ENCODE assay signal across 1 cellular context in the genomic region with DNA sequence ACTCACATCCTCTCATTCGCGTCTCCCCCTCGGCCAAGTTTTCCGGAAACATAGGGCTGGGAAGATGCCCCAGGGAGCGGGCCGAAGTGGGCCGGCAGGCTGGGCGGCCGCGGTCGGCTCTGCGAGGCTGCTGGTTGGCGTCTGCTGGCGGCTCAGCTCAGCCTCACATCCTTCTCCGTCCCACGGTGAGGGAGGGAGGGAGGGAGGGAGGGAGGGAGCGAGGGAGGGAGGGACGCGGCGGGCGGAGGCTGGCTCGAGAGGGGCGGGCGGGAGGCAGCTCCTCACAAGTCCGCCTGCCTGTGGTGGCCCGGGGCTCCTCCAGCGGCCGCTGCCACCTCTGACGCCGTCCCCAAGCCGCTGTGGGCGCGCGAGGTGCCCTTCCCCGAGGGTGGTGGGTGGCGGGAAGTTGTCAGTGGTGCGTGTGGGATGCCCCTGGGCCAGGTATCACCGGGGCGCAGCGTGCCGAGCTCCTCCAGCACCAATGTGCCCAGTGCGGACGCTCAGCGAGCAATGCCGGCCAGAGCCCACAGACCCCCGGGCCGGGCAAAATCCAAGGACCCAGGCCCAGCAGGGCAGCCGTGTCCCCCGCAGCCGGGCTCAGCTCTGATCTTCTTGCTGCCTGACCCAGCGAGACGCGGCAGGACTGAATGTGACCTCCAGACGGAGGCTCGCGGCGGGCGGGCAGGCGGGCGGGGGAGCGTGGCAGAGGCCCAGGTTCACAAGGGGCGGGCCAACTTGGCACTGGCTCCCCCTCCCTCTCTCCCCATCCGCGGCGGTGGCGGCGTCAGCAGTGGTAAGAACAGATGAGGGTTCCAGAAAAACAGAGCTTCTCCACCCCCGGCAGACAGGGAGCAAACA.
A peak's percentile ranks its signal among the peaks of the same experiment; 100 is the strongest.
TF ChIP-seq lines count a peak whose summit lies in the region.

No MANE protein-coding gene starts in this region.

TF ChIP-seq in HEK293, 187 proteins besides CTCF, POLR2A, EP300 and RAD21 (continued from another document and continues in another):
- TF ChIP-seq, protein P1, sequence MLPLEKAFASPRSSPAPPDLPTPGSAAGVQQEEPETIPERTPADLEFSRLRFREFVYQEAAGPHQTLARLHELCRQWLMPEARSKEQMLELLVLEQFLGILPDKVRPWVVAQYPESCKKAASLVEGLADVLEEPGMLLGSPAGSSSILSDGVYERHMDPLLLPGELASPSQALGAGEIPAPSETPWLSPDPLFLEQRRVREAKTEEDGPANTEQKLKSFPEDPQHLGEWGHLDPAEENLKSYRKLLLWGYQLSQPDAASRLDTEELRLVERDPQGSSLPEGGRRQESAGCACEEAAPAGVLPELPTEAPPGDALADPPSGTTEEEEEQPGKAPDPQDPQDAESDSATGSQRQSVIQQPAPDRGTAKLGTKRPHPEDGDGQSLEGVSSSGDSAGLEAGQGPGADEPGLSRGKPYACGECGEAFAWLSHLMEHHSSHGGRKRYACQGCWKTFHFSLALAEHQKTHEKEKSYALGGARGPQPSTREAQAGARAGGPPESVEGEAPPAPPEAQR (tag by site-specific recombination; IDR thresholded peaks at IDR 0.05), result no peak
- TF ChIP-seq, protein P2, sequence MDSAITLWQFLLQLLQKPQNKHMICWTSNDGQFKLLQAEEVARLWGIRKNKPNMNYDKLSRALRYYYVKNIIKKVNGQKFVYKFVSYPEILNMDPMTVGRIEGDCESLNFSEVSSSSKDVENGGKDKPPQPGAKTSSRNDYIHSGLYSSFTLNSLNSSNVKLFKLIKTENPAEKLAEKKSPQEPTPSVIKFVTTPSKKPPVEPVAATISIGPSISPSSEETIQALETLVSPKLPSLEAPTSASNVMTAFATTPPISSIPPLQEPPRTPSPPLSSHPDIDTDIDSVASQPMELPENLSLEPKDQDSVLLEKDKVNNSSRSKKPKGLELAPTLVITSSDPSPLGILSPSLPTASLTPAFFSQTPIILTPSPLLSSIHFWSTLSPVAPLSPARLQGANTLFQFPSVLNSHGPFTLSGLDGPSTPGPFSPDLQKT (IDR thresholded peaks at IDR 0.05; ENCODE audit: borderline replicate concordance, low read depth, low read length), result no peak
- no peak for TF ChIP-seq ZNF416 (tag by site-specific recombination; IDR thresholded peaks at IDR 0.05)
- TF ChIP-seq ZNF747 (tag by site-specific recombination; IDR thresholded peaks at IDR 0.05), result no peak
- TF ChIP-seq, protein P3, sequence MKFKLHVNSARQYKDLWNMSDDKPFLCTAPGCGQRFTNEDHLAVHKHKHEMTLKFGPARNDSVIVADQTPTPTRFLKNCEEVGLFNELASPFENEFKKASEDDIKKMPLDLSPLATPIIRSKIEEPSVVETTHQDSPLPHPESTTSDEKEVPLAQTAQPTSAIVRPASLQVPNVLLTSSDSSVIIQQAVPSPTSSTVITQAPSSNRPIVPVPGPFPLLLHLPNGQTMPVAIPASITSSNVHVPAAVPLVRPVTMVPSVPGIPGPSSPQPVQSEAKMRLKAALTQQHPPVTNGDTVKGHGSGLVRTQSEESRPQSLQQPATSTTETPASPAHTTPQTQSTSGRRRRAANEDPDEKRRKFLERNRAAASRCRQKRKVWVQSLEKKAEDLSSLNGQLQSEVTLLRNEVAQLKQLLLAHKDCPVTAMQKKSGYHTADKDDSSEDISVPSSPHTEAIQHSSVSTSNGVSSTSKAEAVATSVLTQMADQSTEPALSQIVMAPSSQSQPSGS (tag by site-specific recombination; IDR thresholded peaks at IDR 0.05; ENCODE audit: low read depth), result no peak
- no peak; the same call in 1 of the 2 replicates for TF ChIP-seq GLIS1 (tag by site-specific recombination; IDR thresholded peaks at IDR 0.05)
- TF ChIP-seq, protein P4, sequence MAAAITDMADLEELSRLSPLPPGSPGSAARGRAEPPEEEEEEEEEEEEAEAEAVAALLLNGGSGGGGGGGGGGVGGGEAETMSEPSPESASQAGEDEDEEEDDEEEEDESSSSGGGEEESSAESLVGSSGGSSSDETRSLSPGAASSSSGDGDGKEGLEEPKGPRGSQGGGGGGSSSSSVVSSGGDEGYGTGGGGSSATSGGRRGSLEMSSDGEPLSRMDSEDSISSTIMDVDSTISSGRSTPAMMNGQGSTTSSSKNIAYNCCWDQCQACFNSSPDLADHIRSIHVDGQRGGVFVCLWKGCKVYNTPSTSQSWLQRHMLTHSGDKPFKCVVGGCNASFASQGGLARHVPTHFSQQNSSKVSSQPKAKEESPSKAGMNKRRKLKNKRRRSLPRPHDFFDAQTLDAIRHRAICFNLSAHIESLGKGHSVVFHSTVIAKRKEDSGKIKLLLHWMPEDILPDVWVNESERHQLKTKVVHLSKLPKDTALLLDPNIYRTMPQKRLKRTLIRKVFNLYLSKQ (tag by site-specific recombination; IDR thresholded peaks at IDR 0.05; ENCODE audit: borderline replicate concordance), result no peak
- 0 out of 2 replicates have a peak, but pooled peaks have one; percentile 23 for TF ChIP-seq GLIS2 (tag by site-specific recombination; IDR thresholded peaks at IDR 0.05)
- TF ChIP-seq ZNF292 (tag by site-specific recombination; IDR thresholded peaks at IDR 0.05; ENCODE audit: borderline replicate concordance, low read depth), result no peak
- TF ChIP-seq ZNF133 (tag by site-specific recombination; IDR thresholded peaks at IDR 0.05), result no peak
- no peak for TF ChIP-seq HOXD13 (CRISPR knock-in tag; IDR thresholded peaks at IDR 0.05; ENCODE audit: borderline replicate concordance)
- peak; percentile 34; the same call in 1 of the 2 replicates for TF ChIP-seq EGR2 (tag by site-specific recombination; IDR thresholded peaks at IDR 0.05; ENCODE audit: low read depth)
- TF ChIP-seq, protein P5, sequence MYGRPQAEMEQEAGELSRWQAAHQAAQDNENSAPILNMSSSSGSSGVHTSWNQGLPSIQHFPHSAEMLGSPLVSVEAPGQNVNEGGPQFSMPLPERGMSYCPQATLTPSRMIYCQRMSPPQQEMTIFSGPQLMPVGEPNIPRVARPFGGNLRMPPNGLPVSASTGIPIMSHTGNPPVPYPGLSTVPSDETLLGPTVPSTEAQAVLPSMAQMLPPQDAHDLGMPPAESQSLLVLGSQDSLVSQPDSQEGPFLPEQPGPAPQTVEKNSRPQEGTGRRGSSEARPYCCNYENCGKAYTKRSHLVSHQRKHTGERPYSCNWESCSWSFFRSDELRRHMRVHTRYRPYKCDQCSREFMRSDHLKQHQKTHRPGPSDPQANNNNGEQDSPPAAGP (tag by site-specific recombination; IDR thresholded peaks at IDR 0.05), result 0 out of 2 replicates have a peak, but pooled peaks have one; percentile 20
- TF ChIP-seq, protein P6, sequence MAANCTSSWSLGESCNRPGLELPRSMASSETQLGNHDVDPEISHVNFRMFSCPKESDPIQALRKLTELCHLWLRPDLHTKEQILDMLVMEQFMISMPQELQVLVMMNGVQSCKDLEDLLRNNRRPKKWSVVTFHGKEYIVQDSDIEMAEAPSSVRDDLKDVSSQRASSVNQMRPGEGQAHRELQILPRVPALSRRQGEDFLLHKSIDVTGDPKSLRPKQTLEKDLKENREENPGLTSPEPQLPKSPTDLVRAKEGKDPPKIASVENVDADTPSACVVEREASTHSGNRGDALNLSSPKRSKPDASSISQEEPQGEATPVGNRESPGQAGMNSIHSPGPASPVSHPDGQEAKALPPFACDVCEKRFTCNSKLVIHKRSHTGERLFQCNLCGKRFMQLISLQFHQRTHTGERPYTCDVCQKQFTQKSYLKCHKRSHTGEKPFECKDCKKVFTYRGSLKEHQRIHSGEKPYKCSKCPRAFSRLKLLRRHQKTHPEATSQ (tag by site-specific recombination; IDR thresholded peaks at IDR 0.05), result no peak
- TF ChIP-seq ZNF121 (tag by site-specific recombination; IDR thresholded peaks at IDR 0.05), result no peak
- 0 out of 2 replicates have a peak, but pooled peaks have one; percentile 17 for TF ChIP-seq SP2 (tag by site-specific recombination; IDR thresholded peaks at IDR 0.05)
- TF ChIP-seq ZBTB8A (tag by site-specific recombination; IDR thresholded peaks at IDR 0.05), result 0 out of 2 replicates have a peak, but pooled peaks have one; percentile 24
- TF ChIP-seq ZNF623 (tag by site-specific recombination; IDR thresholded peaks at IDR 0.05), result no peak
- TF ChIP-seq KLF1 (tag by site-specific recombination; IDR thresholded peaks at IDR 0.05), result 0 out of 2 replicates have a peak, but pooled peaks have one; percentile 21
- TF ChIP-seq ZNF114 (tag by site-specific recombination; IDR thresholded peaks at IDR 0.05), result no peak
- TF ChIP-seq, protein P7, sequence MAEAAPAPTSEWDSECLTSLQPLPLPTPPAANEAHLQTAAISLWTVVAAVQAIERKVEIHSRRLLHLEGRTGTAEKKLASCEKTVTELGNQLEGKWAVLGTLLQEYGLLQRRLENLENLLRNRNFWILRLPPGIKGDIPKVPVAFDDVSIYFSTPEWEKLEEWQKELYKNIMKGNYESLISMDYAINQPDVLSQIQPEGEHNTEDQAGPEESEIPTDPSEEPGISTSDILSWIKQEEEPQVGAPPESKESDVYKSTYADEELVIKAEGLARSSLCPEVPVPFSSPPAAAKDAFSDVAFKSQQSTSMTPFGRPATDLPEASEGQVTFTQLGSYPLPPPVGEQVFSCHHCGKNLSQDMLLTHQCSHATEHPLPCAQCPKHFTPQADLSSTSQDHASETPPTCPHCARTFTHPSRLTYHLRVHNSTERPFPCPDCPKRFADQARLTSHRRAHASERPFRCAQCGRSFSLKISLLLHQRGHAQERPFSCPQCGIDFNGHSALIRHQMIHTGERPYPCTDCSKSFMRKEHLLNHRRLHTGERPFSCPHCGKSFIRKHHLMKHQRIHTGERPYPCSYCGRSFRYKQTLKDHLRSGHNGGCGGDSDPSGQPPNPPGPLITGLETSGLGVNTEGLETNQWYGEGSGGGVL (tag by site-specific recombination; IDR thresholded peaks at IDR 0.05), result peak; percentile 49; the same call in 1 of the 2 replicates
- no peak for TF ChIP-seq ZBTB48 (tag by site-specific recombination; IDR thresholded peaks at IDR 0.05)
- peak; percentile 59 for TF ChIP-seq ZIC2 (tag by site-specific recombination; IDR thresholded peaks at IDR 0.05)
- TF ChIP-seq ZNF37A (tag by site-specific recombination; IDR thresholded peaks at IDR 0.05), result no peak
- TF ChIP-seq, protein P8, sequence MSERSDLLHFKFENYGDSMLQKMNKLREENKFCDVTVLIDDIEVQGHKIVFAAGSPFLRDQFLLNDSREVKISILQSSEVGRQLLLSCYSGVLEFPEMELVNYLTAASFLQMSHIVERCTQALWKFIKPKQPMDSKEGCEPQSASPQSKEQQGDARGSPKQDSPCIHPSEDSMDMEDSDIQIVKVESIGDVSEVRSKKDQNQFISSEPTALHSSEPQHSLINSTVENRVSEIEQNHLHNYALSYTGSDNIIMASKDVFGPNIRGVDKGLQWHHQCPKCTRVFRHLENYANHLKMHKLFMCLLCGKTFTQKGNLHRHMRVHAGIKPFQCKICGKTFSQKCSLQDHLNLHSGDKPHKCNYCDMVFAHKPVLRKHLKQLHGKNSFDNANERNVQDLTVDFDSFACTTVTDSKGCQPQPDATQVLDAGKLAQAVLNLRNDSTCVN (tag by site-specific recombination; optimal IDR thresholded peaks at IDR 0.05), result peak; percentile 40
- TF ChIP-seq, protein P9, sequence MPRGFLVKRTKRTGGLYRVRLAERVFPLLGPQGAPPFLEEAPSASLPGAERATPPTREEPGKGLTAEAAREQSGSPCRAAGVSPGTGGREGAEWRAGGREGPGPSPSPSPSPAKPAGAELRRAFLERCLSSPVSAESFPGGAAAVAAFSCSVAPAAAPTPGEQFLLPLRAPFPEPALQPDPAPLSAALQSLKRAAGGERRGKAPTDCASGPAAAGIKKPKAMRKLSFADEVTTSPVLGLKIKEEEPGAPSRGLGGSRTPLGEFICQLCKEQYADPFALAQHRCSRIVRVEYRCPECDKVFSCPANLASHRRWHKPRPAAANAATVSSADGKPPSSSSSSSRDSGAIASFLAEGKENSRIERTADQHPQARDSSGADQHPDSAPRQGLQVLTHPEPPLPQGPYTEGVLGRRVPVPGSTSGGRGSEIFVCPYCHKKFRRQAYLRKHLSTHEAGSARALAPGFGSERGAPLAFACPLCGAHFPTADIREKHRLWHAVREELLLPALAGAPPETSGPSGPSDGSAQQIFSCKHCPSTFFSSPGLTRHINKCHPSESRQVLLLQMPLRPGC (tag by site-specific recombination; IDR thresholded peaks at IDR 0.05), result no peak
- TF ChIP-seq, protein P10, sequence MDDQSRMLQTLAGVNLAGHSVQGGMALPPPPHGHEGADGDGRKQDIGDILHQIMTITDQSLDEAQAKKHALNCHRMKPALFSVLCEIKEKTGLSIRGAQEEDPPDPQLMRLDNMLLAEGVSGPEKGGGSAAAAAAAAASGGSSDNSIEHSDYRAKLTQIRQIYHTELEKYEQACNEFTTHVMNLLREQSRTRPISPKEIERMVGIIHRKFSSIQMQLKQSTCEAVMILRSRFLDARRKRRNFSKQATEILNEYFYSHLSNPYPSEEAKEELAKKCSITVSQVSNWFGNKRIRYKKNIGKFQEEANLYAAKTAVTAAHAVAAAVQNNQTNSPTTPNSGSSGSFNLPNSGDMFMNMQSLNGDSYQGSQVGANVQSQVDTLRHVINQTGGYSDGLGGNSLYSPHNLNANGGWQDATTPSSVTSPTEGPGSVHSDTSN (CRISPR knock-in tag; IDR thresholded peaks at IDR 0.05), result 0 out of 2 replicates have a peak, but pooled peaks have one; percentile 49
- TF ChIP-seq ZNF571 (tag by site-specific recombination; IDR thresholded peaks at IDR 0.05), result no peak
- TF ChIP-seq ZNF776 (tag by site-specific recombination; IDR thresholded peaks at IDR 0.05; ENCODE audit: borderline replicate concordance), result no peak
- no peak for TF ChIP-seq ZNF629 (tag by site-specific recombination; IDR thresholded peaks at IDR 0.05)
- TF ChIP-seq SALL2 (tag by site-specific recombination; IDR thresholded peaks at IDR 0.05; ENCODE audit: borderline replicate concordance), result no peak
- no peak for TF ChIP-seq SP3 (tag by site-specific recombination; IDR thresholded peaks at IDR 0.05)
- TF ChIP-seq, protein P11, sequence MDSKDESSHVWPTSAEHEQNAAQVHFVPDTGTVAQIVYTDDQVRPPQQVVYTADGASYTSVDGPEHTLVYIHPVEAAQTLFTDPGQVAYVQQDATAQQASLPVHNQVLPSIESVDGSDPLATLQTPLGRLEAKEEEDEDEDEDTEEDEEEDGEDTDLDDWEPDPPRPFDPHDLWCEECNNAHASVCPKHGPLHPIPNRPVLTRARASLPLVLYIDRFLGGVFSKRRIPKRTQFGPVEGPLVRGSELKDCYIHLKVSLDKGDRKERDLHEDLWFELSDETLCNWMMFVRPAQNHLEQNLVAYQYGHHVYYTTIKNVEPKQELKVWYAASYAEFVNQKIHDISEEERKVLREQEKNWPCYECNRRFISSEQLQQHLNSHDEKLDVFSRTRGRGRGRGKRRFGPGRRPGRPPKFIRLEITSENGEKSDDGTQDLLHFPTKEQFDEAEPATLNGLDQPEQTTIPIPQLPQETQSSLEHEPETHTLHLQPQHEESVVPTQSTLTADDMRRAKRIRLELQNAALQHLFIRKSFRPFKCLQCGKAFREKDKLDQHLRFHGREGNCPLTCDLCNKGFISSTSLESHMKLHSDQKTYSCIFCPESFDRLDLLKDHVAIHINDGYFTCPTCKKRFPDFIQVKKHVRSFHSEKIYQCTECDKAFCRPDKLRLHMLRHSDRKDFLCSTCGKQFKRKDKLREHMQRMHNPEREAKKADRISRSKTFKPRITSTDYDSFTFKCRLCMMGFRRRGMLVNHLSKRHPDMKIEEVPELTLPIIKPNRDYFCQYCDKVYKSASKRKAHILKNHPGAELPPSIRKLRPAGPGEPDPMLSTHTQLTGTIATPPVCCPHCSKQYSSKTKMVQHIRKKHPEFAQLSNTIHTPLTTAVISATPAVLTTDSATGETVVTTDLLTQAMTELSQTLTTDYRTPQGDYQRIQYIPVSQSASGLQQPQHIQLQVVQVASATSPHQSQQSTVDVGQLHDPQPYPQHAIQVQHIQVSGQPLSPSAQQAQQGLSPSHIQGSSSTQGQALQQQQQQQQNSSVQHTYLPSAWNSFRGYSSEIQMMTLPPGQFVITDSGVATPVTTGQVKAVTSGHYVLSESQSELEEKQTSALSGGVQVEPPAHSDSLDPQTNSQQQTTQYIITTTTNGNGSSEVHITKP (tag by site-specific recombination; IDR thresholded peaks at IDR 0.05), result no peak
- no peak for TF ChIP-seq ZNF654 (tag by site-specific recombination; IDR thresholded peaks at IDR 0.05; ENCODE audit: low read depth)
- TF ChIP-seq ZNF112 (tag by site-specific recombination; IDR thresholded peaks at IDR 0.05), result no peak
- no peak for TF ChIP-seq ZNF311 (tag by site-specific recombination; IDR thresholded peaks at IDR 0.05; ENCODE audit: borderline replicate concordance)
- peak; percentile 61 for TF ChIP-seq ZFHX2 (tag by site-specific recombination; conservative IDR thresholded peaks at IDR 0.05)
